ENCODE assay signal across 8 cellular contexts in the genomic region with DNA sequence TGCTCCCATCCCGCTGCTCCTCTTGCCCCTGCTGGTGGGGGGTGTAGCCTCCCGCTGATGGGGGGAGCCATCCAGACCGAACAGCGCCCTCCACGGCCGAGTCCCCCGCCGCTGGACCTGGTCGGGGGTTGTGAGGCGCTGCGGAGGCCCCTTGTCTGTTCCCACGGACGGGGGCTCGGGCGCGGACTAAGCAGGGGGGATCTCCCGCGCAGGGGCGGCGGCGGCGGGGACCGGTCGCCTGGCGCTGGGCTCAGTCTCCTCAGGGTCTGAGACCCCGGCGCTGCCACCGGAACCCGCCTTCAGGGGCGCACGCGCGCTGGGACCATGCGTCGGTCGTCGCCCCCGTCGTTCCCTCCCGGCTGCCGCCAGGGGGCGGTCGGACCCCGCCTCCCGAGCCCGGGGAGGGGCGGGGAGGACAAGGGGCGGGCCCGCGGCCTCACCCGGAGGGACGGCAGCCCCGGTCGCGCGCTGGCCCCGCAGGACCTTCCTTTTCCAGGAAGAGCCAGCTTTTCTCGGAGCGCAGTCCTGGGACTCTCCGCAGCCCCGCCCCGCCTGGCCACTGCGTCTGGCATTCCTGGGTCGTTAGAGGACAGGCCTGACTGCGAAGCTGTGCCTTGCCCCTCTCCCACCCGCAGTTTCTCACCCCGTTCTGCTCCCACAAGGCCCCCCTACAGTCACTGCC. TPM values are rescaled to one million over a fixed set of nuclear protein-coding genes. Genes with fewer than 3 reads are reported as not detected.
A peak's percentile ranks its signal among the peaks of the same experiment; 100 is the strongest.
DNase-seq lines count a peak whose midpoint lies in the region; ATAC-seq, FAIRE-seq and TF ChIP-seq lines count a peak whose summit lies in the region.

No MANE protein-coding gene starts in this region.

- ATAC-seq in HG02970 (IDR thresholded peaks at IDR 0.05; ENCODE audit: low FRiP score, unreplicated experiment) (peak; percentile 89), left lobe of liver (peak; percentile 98)

- TF ChIP-seq POLR2A in GM12892 (IDR thresholded peaks at IDR 0.05; ENCODE audit: low read depth, low read length): peak; percentile 40; the same call in 1 of the 2 replicates

- peak overlapping the region; percentile 89 for H3K4me3 ChIP-seq in colonic mucosa

- DNase-seq in GM12892 (ENCODE audit: insufficient read length) (peak; percentile 95), NCI-H2196 (lab: John Stamatoyannopoulos, UW; ENCODE audit: unreplicated experiment) (peak; percentile 93), colonic mucosa (peak; percentile 92), left lobe of liver (ENCODE audit: low spot score) (peak; percentile 91)
- DNase-seq in activated CD4-positive, alpha-beta T cell treated with anti-CD3 and anti-CD28 coated beads for 4 hours: peak; percentile 84 to 86
- peak; percentile 88 to 91 for DNase-seq in stimulated activated CD4-positive, alpha-beta T cell treated with anti-CD3 and anti-CD28 coated beads, Interleukin-2, amount 100 ng/mL, for 24 hours

- TF ChIP-seq CTCF in 22Rv1 (IDR thresholded peaks at IDR 0.05): peak; percentile 92
- TF ChIP-seq CTCF in colonic mucosa (IDR thresholded peaks at IDR 0.05): peak; percentile 95

- peak; percentile 88 for FAIRE-seq in GM12892 (lab: Jason Lieb, UNC)

- H3K27ac ChIP-seq in 22Rv1 (peak overlapping the region; percentile 66), colonic mucosa (peak overlapping the region; percentile 81)

- intact Hi-C loops in colonic mucosa (cut with DNase I): loop anchor here (5.0 kb wide), 1 partner anchor 68 kb away; no protein-coding TSS in a partner anchor

- no peaks in the 10 kb centered on the region for H3K9me3 ChIP-seq in colonic mucosa

- H3K9ac ChIP-seq in colonic mucosa (ENCODE audit: low read depth in 2 of 2, low read length in 2 of 2): peak overlapping the region; percentile 92 to 97

- peaks cover 12% of the 10 kb centered on the region for H3K4me1 ChIP-seq in colonic mucosa

- no peaks in the 10 kb centered on the region for H3K27me3 ChIP-seq in colonic mucosa

- H3K36me3 ChIP-seq in colonic mucosa: no peaks in the 10 kb centered on the region

RNA-seq across cellular contexts. Expression of a gene that starts 6.3 kb away (rescaled TPM):
- polyA plus RNA-seq in GM12892 (2012; ENCODE audit: missing spikeins): 373 TPM
- total RNA-seq in colonic mucosa (100 to 1,000 TPM; 256 to 329 TPM), left lobe of liver (172 TPM)

RNA-seq across cellular contexts. Expression of a gene that starts 12.8 kb away (rescaled TPM):
- 0.81 TPM for polyA plus RNA-seq in GM12892 (2012; ENCODE audit: missing spikeins)
- under 1 TPM; 0.44 to 0.88 TPM for total RNA-seq in colonic mucosa
- 0.96 TPM for total RNA-seq in left lobe of liver

RNA-seq across cellular contexts. Expression of a gene that starts 22.4 kb away (rescaled TPM):
- 0.15 TPM for polyA plus RNA-seq in GM12892 (2012; ENCODE audit: missing spikeins)
- 10 to 100 TPM; 56.6 to 83.9 TPM for total RNA-seq in colonic mucosa
- total RNA-seq in left lobe of liver: 0.58 TPM

RNA-seq across cellular contexts. Expression of a gene that starts 35.3 kb away (rescaled TPM):
- 19.5 TPM for polyA plus RNA-seq in GM12892 (2012; ENCODE audit: missing spikeins)
- total RNA-seq in colonic mucosa (10 to 100 TPM; 27.4 to 45.8 TPM), left lobe of liver (9.6 TPM)

RNA-seq across cellular contexts. Expression of a gene that starts 35.4 kb away (rescaled TPM):
- polyA plus RNA-seq in GM12892 (2012; ENCODE audit: missing spikeins): 15.2 TPM
- total RNA-seq in colonic mucosa (10 to 100 TPM; 28.7 to 30.0 TPM), left lobe of liver (11.2 TPM)

Comparison
In these comparisons a context has a peak if more than half of its experiments do, and no peak if none do; other contexts are left out.
1. Peak in every context shown above with its lines: DNase-seq, ATAC-seq, H3K4me3 ChIP-seq and H3K27ac ChIP-seq.
2. RNA of a gene that starts 22.4 kb away (total RNA-seq): 56.6 to 83.9 TPM in colonic mucosa; 0.58 TPM in left lobe of liver (single experiment); every median in the first group is over 10 times any median in the second.